ENCODE assay signal across 1 cellular context in the genomic region with DNA sequence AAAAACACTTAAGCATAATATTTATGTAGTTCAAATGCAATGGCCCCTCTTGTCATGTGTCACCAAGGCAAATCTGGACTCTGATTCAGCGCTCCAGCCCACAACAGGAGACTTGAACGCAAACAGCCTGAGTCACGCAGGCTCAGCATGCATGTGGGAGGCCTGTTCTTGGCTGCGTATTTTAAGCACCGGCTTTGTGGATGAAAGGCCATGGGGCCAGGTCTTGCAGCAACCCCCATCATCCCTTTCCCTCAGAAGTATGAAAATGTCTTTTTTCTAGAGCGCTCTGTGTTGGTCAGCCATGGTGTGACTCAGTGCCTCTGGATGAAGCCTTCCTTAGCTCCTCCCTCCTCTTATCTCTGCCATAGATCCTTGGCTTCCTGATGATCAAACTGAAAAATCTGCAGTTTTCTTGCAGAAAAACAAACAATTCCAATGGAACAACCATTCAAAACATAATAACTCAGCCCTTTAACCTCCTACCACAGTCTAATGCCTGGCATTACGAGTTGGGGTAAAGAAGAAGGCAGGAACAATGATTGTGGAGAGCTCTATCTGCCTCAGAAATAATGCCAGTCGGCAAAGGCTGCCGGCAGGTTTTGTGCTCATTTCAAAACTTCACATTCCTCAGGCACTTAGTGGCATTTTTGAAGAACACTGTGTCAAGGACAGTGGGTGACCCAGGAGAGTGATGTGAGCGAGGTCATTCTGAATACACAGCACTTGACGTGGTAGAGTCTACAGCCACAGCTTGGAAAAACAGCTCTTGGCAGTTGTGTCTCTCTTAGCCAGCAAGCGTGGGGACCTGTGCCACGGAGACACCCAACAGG.
TF ChIP-seq lines count a peak whose summit lies in the region.

No MANE protein-coding gene starts in this region.

TF ChIP-seq in HEK293, 187 proteins besides CTCF, POLR2A, EP300 and RAD21 (continued from another document):
- TF ChIP-seq ZBTB8A (tag by site-specific recombination; IDR thresholded peaks at IDR 0.05) (no peak), EGR2 (tag by site-specific recombination; IDR thresholded peaks at IDR 0.05; ENCODE audit: low read depth) (0 out of 2 replicates have a peak, but pooled peaks have one; percentile 7), ZNF214 (tag by site-specific recombination; IDR thresholded peaks at IDR 0.05; ENCODE audit: borderline replicate concordance) (no peak), YY2 (tag by site-specific recombination; IDR thresholded peaks at IDR 0.05) (no peak)
